In genomic region chr5:150358261-150359095, GRCh38 we compare ENCODE assay signal across 8 cellular contexts. TPM values are rescaled to one million over a fixed set of nuclear protein-coding genes. Genes with fewer than 3 reads are reported as not detected.
DNase-seq lines count a peak whose midpoint lies in the region; ATAC-seq and TF ChIP-seq lines count a peak whose summit lies in the region.

No MANE protein-coding gene starts in this region.

- H3K27me3 ChIP-seq in right atrium auricular region (no peaks in the 10 kb centered on the region), liver (ENCODE audit: control insufficient read depth in 4 of 4, insufficient read depth in 4 of 4, low read length in 3 of 4) (no peaks in the 10 kb centered on the region), upper lobe of left lung (no peaks in the 10 kb centered on the region)

- peaks cover 11% of the 10 kb centered on the region for H3K36me3 Mint-ChIP-seq in activated naive CD8-positive, alpha-beta T cell treated with anti-CD3 and anti-CD28 coated beads, Interleukin-2, amount 10 ng/mL, durations not matched to agents 7 days and 5 days

- ATAC-seq in Right ventricle myocardium superior (ENCODE audit: poor library complexity) (no peak), upper lobe of left lung (ENCODE audit: low FRiP score in 2 of 2) (no peak), HG03469 (IDR thresholded peaks at IDR 0.05; ENCODE audit: unreplicated experiment) (no peak), GM19452 (IDR thresholded peaks at IDR 0.05; ENCODE audit: unreplicated experiment) (no peak)
- no peak for ATAC-seq in activated naive CD8-positive, alpha-beta T cell treated with anti-CD3 and anti-CD28 coated beads, Interleukin-2, amount 10 ng/mL, durations not matched to agents 7 days and 5 days (ENCODE audit: low read depth)

- H3K4me3 Mint-ChIP-seq in activated naive CD8-positive, alpha-beta T cell treated with anti-CD3 and anti-CD28 coated beads, Interleukin-2, amount 10 ng/mL, durations not matched to agents 7 days and 5 days: peak overlapping the region; percentile 89

- H3K27ac ChIP-seq in right atrium auricular region: no peak overlapping the region
- H3K27ac ChIP-seq in liver (ENCODE audit: low read depth in 1 of 2, low read length in 2 of 2): no peak overlapping the region
- peak overlapping the region in 3 of 4 donors; percentile 25 to 72 (median 49) for H3K27ac ChIP-seq in upper lobe of left lung

- peaks cover 21% of the 10 kb centered on the region for H3K36me3 ChIP-seq in right atrium auricular region
- peaks cover 0 to 22% (median 14%) of the 10 kb centered on the region in 4 donors for H3K36me3 ChIP-seq in liver (ENCODE audit: control insufficient read depth in 4 of 4, insufficient read depth in 3 of 4, low read depth in 1 of 4, low read length in 3 of 4)
- peaks cover 9 to 28% (median 20%) of the 10 kb centered on the region in 4 donors for H3K36me3 ChIP-seq in upper lobe of left lung

- H3K4me3 ChIP-seq in right atrium auricular region (peak overlapping the region; percentile 86 to 99), liver (ENCODE audit: low read depth in 1 of 3, low read length in 3 of 3) (peak overlapping the region; percentile 66 to 93 (median 87)), upper lobe of left lung (peak overlapping the region; percentile 65 to 88 (median 82))

- H3K9me3 ChIP-seq in right atrium auricular region (no peaks in the 10 kb centered on the region), liver (ENCODE audit: control insufficient read depth in 4 of 4, low read length in 3 of 4) (no peaks in the 10 kb centered on the region), upper lobe of left lung (no peaks in the 10 kb centered on the region)

- POLR2A ChIA-PET in activated naive CD8-positive, alpha-beta T cell treated with anti-CD3 and anti-CD28 coated beads, Interleukin-2, amount 10 ng/mL, durations not matched to agents 7 days and 5 days (lab: Charles Lee): interaction anchor here (0.7 to 1.4 kb wide), 6 partner anchors 54 to 209 kb away, joined by 3 to 6 read pairs (median 4); partner anchors contain the start of genes CD74 and RPS14

- 46% methylated on average over 23 of the region's 23 CpGs for WGBS in liver
- 54 to 69% methylated on average over 19 to 23 of the region's 23 CpGs for WGBS in upper lobe of left lung, 2 donors

- H3K4me1 ChIP-seq in right atrium auricular region (peaks cover 0 to 21% of the 10 kb centered on the region in 2 donors), liver (ENCODE audit: control insufficient read depth in 4 of 4, insufficient read depth in 4 of 4, low read length in 3 of 4) (peaks cover 10 to 28% (median 25%) of the 10 kb centered on the region in 4 donors), upper lobe of left lung (peaks cover 8 to 21% (median 10%) of the 10 kb centered on the region in 4 donors)

- intact Hi-C loops in Right ventricle myocardium superior (cut with DNase I): no loop called here

- DNase-seq in right atrium auricular region (ENCODE audit: low spot score): no peak
- no peak for DNase-seq in Right ventricle myocardium superior
- DNase-seq in activated naive CD8-positive, alpha-beta T cell treated with anti-CD3 and anti-CD28 coated beads, Interleukin-2, amount 10 ng/mL, durations not matched to agents 7 days and 5 days: no peak
- DNase-seq in upper lobe of left lung: no peak
- DNase-seq in AG08396 (ENCODE audit: low spot score): no peak

- H3K27me3 Mint-ChIP-seq in activated naive CD8-positive, alpha-beta T cell treated with anti-CD3 and anti-CD28 coated beads, Interleukin-2, amount 10 ng/mL, durations not matched to agents 7 days and 5 days: peaks cover 9% of the 10 kb centered on the region

- H3K4me1 Mint-ChIP-seq in activated naive CD8-positive, alpha-beta T cell treated with anti-CD3 and anti-CD28 coated beads, Interleukin-2, amount 10 ng/mL, durations not matched to agents 7 days and 5 days: peaks cover 33% of the 10 kb centered on the region

- peak overlapping the region; percentile 88 for H3K27ac Mint-ChIP-seq in activated naive CD8-positive, alpha-beta T cell treated with anti-CD3 and anti-CD28 coated beads, Interleukin-2, amount 10 ng/mL, durations not matched to agents 7 days and 5 days

- no peak for TF ChIP-seq EP300 in upper lobe of left lung (IDR thresholded peaks at IDR 0.05)

- TF ChIP-seq RAD21 in liver (IDR thresholded peaks at IDR 0.05): no peak

- TF ChIP-seq CTCF in right atrium auricular region (IDR thresholded peaks at IDR 0.05) (no peak), liver (IDR thresholded peaks at IDR 0.05; ENCODE audit: low read depth, low read length, missing input control) (no peak), upper lobe of left lung (IDR thresholded peaks at IDR 0.05) (no peak)

- H3K9ac ChIP-seq in liver (ENCODE audit: low read depth in 1 of 2, low read length in 2 of 2): peak overlapping the region; percentile 40 to 69

- no peaks in the 10 kb centered on the region for H3K9me3 Mint-ChIP-seq in activated naive CD8-positive, alpha-beta T cell treated with anti-CD3 and anti-CD28 coated beads, Interleukin-2, amount 10 ng/mL, durations not matched to agents 7 days and 5 days

- no peak for TF ChIP-seq POLR2A in upper lobe of left lung (IDR thresholded peaks at IDR 0.05)

TF ChIP-seq in liver, 16 proteins besides CTCF, POLR2A, EP300 and RAD21:
- TF ChIP-seq FOXA2 (IDR thresholded peaks at IDR 0.05): no peak
- no peak for TF ChIP-seq TAF1 (conservative IDR thresholded peaks at IDR 0.05)
- TF ChIP-seq ZBTB33 (IDR thresholded peaks at IDR 0.05): no peak
- TF ChIP-seq HNF4G (IDR thresholded peaks at IDR 0.05): no peak
- TF ChIP-seq SP1 (IDR thresholded peaks at IDR 0.05): no peak
- TF ChIP-seq FOXA1 (IDR thresholded peaks at IDR 0.05): no peak

RNA-seq across cellular contexts. Expression of gene TCOF1, which starts 1.0 kb away (rescaled TPM):
- total RNA-seq in right atrium auricular region (10 to 100 TPM; 17.5 to 18.1 TPM), Right ventricle myocardium superior (17.3 TPM), liver (1 to 10 TPM; 8.5 TPM), upper lobe of left lung (10 to 100 TPM; 21.7 to 71.2 (median 30.4) TPM)
- 10 to 100 TPM; 68.8 to 72.5 TPM for total RNA-seq in activated naive CD8-positive, alpha-beta T cell treated with anti-CD3 and anti-CD28 coated beads, Interleukin-2, amount 10 ng/mL, durations not matched to agents 7 days and 5 days
- 1 to 10 TPM; 3.2 to 4.4 TPM for polyA plus RNA-seq in liver

RNA-seq across cellular contexts. Expression of gene CD74, which starts 54.2 kb away (rescaled TPM):
- total RNA-seq in right atrium auricular region: 100 to 1,000 TPM; 268 to 424 TPM
- 263 TPM for total RNA-seq in Right ventricle myocardium superior
- total RNA-seq in activated naive CD8-positive, alpha-beta T cell treated with anti-CD3 and anti-CD28 coated beads, Interleukin-2, amount 10 ng/mL, durations not matched to agents 7 days and 5 days: 100 to 1,000 TPM; 341 to 350 TPM
- 100 to 1,000 TPM; 176 to 214 TPM for total RNA-seq in liver
- 100 to 1,000 TPM; 299 to 327 TPM for polyA plus RNA-seq in liver
- total RNA-seq in upper lobe of left lung: 1,000 to 10,000 TPM in 5 of 6 donors, 100 to 1,000 TPM in 1; 957 to 4,783 (median 3,180) TPM

RNA-seq across cellular contexts. Expression of gene ARSI, which starts 55.8 kb away (rescaled TPM):
- total RNA-seq in right atrium auricular region: under 1 TPM; 0.30 to 0.83 TPM
- 0.38 TPM for total RNA-seq in Right ventricle myocardium superior
- total RNA-seq in activated naive CD8-positive, alpha-beta T cell treated with anti-CD3 and anti-CD28 coated beads, Interleukin-2, amount 10 ng/mL, durations not matched to agents 7 days and 5 days: not detected
- under 1 TPM; 0.33 to 0.51 TPM for total RNA-seq in liver
- under 1 TPM in 1 of 2 donors, not detected in 1; 0.23 TPM for polyA plus RNA-seq in liver
- total RNA-seq in upper lobe of left lung: 1 to 10 TPM in 5 of 6 donors, under 1 TPM in 1; 0.78 to 6.3 (median 2.8) TPM

Comparison
In these comparisons a context has a peak if more than half of its experiments do, and no peak if none do; other contexts are left out.
1. H3K27ac ChIP-seq: peak in upper lobe of left lung (3 of 4); none in right atrium auricular region (0 of 2) and liver (0 of 2).
2. Peak in every context shown above with its lines, with median percentiles within 50 percentile points of each other: H3K4me3 ChIP-seq.